8 cellular contexts compared by ENCODE assay signal in the genomic region with DNA sequence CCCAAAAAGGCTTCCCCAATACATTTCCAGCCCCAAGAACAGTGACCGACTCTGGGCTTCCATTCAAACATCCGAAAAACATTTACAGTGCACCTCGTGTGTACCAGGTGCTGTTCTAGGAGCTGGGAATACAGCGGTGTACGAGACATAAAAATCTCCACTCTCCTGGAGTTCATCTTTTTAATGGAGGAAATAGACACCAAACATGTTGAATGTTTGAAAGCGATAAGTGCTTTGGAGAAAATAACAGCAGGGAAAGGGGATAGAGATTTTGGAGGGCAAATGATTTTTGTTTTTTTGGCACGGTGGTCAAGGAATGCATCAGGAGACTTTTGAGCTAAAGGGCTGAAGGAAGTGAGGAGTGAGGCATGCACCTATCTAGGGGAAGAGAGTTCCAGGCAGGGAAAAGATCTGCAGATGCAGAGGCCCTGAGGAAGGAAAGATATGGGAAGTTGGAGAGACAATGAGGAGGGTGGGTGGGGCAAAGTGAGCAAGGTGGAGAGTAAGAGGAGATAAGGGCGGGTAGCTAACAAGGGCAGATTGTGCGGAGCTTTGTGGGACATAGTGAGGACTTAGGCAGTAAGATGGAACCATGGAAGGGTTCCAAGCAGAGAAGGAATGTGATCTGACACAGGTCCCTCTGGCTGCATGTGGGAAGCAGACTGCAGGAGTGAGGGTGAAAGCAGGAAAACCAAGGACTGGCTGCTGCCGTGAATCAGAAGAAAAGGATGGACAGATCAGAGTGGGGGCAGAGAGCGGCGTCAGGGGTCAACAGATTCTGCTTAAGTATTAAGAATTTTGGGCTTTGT. TPM values are rescaled to one million over a fixed set of nuclear protein-coding genes. Genes with fewer than 3 reads are reported as not detected.
DNase-seq lines count a peak whose midpoint lies in the region; ATAC-seq and TF ChIP-seq lines count a peak whose summit lies in the region.

No MANE protein-coding gene starts in this region.

- no peak for TF ChIP-seq POLR2A in transverse colon (IDR thresholded peaks at IDR 0.05)

- WGBS in transverse colon (ENCODE audit: low coverage in 1 of 2), 2 donors, result 42 to 43% methylated on average over 10 to 12 of the region's 12 CpGs

- CTCF ChIA-PET in activated naive CD4-positive, alpha-beta T cell treated with anti-CD3 and anti-CD28 coated beads, Interleukin-2, amount 10 ng/mL, durations not matched to agents 7 days and 5 days (lab: Charles Lee), result interaction anchor here (1.2 to 7.1 kb wide), 4 partner anchors 8 to 173 kb away, joined by 3 to 80 read pairs (median 22); partner anchors contain the start of gene PSMC4

- H3K27me3 Mint-ChIP-seq in activated naive CD4-positive, alpha-beta T cell treated with anti-CD3 and anti-CD28 coated beads, Interleukin-2, amount 10 ng/mL, durations not matched to agents 7 days and 5 days, result no peaks in the 10 kb centered on the region

- ATAC-seq in left lung (peak; percentile 12), GM19324 (IDR thresholded peaks at IDR 0.05; ENCODE audit: low FRiP score, unreplicated experiment) (no peak)

- no peak for TF ChIP-seq CTCF in astrocyte of the spinal cord (IDR thresholded peaks at IDR 0.05; ENCODE audit: low read depth, low read length)
- TF ChIP-seq CTCF in left lung (IDR thresholded peaks at IDR 0.05), result no peak
- TF ChIP-seq CTCF in transverse colon (IDR thresholded peaks at IDR 0.05), result no peak

- no peaks in the 10 kb centered on the region for H3K9me3 Mint-ChIP-seq in activated naive CD4-positive, alpha-beta T cell treated with anti-CD3 and anti-CD28 coated beads, Interleukin-2, amount 10 ng/mL, durations not matched to agents 7 days and 5 days

- H3K4me1 ChIP-seq in left lung, result peaks cover 23 to 41% of the 10 kb centered on the region in 2 donors
- peaks cover 15 to 48% (median 28%) of the 10 kb centered on the region in 4 donors for H3K4me1 ChIP-seq in transverse colon

- peak overlapping the region; percentile 96 for H3K27ac Mint-ChIP-seq in activated naive CD4-positive, alpha-beta T cell treated with anti-CD3 and anti-CD28 coated beads, Interleukin-2, amount 10 ng/mL, durations not matched to agents 7 days and 5 days

- H3K4me1 Mint-ChIP-seq in activated naive CD4-positive, alpha-beta T cell treated with anti-CD3 and anti-CD28 coated beads, Interleukin-2, amount 10 ng/mL, durations not matched to agents 7 days and 5 days, result peaks cover 43% of the 10 kb centered on the region

- H3K27ac ChIP-seq in left lung (peak overlapping the region; percentile 84 to 85), transverse colon (peak overlapping the region; percentile 82 to 89 (median 86))

- no peaks in the 10 kb centered on the region for H3K36me3 ChIP-seq in left lung
- no peaks in the 10 kb centered on the region for H3K36me3 ChIP-seq in transverse colon

- intact Hi-C loops in left lung (cut with DNase I) (no loop called here), transverse colon (cut with DNase I; ENCODE audit: low total_unique reads) (no loop called here)

- H3K9me3 ChIP-seq in left lung (no peaks in the 10 kb centered on the region), transverse colon (no peaks in the 10 kb centered on the region)

- H3K4me3 ChIP-seq in astrocyte of the spinal cord (ENCODE audit: low read depth, low read length), result peak overlapping the region; percentile 83
- peak overlapping the region; percentile 71 to 86 for H3K4me3 ChIP-seq in left lung
- H3K4me3 ChIP-seq in transverse colon, result peak overlapping the region; percentile 9 to 87 (median 75)

- no peak for TF ChIP-seq EP300 in transverse colon (IDR thresholded peaks at IDR 0.05; ENCODE audit: low read depth)

- no peaks in the 10 kb centered on the region for H3K27me3 ChIP-seq in left lung
- no peaks in the 10 kb centered on the region for H3K27me3 ChIP-seq in transverse colon

- in situ Hi-C loops in astrocyte of the spinal cord (cut with HindIII; ENCODE audit: low sequenced_read_pairs) (no loop called here), transverse colon (cut with MboI; ENCODE audit: low pct_ligation_motif_present in 1 of 4, low pct_unique_long_range_greater_than_20kb in 1 of 4, low sequenced_read_pairs in 3 of 4) (loop anchor here in 2 of 4 donors (10.0 kb wide), 1 partner anchor 52 kb away; no protein-coding TSS in a partner anchor)

- no peak for DNase-seq in activated naive CD4-positive, alpha-beta T cell treated with anti-CD3 and anti-CD28 coated beads, Interleukin-2, amount 10 ng/mL, durations not matched to agents 7 days and 5 days
- DNase-seq in activated naive CD4-positive, alpha-beta T cell treated with anti-CD3 and anti-CD28 coated beads, Interleukin-2, amount 50 U/mL, for 16 hours, result no peak
- DNase-seq in astrocyte of the spinal cord (ENCODE audit: low read depth, low spot score), result no peak
- no peak for DNase-seq in left lung
- peak; percentile 21 for DNase-seq in transverse colon
- DNase-seq in HuH-7 (ENCODE audit: low spot score), result no peak
- no peak for DNase-seq in NCI-H2029 treated with DMSO at 0.1 percent for 48 hours (lab: John Stamatoyannopoulos, UW)

- H3K36me3 Mint-ChIP-seq in activated naive CD4-positive, alpha-beta T cell treated with anti-CD3 and anti-CD28 coated beads, Interleukin-2, amount 10 ng/mL, durations not matched to agents 7 days and 5 days, result peaks cover 12% of the 10 kb centered on the region

- peak overlapping the region; percentile 92 for H3K4me3 Mint-ChIP-seq in activated naive CD4-positive, alpha-beta T cell treated with anti-CD3 and anti-CD28 coated beads, Interleukin-2, amount 10 ng/mL, durations not matched to agents 7 days and 5 days

RNA-seq across cellular contexts. Expression of gene FBL, which starts 0.7 kb away (rescaled TPM):
- total RNA-seq in left lung (100 to 1,000 TPM in 1 of 2 donors, 10 to 100 TPM in 1; 82.5 to 153 TPM), transverse colon (100 to 1,000 TPM in 1 of 4 donors, 10 to 100 TPM in 3; 20.6 to 107 (median 62.6) TPM)

RNA-seq across cellular contexts. Expression of gene DYRK1B, which starts 12.9 kb away (rescaled TPM):
- total RNA-seq in left lung (10 to 100 TPM; 13.6 to 25.0 TPM), transverse colon (10 to 100 TPM; 13.3 to 16.1 (median 15.1) TPM)
